ENCODE assay signal across 8 cellular contexts in the genomic region with DNA sequence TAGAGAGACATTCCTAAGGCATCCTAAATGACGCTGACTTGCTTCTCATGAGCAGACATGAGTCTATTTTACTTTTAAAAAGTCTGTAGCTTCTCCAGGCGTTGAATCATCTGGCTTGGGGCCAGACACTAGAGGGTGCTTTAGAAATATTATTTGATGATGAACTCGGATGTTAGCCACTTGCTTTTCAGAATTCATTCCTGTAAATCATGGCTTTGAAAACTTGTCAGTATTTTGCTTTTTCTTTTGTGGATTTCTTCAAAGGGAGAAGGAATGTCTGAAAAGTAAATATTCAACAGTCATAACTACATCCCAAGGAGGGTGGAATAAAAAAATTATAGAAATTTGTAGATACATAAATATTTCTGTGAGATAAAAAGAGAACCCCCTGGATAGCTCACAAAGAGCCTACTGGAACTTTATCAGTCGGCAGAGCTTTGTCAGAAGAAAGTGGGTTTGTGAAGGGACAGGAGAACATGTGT.
DNase-seq lines count a peak whose midpoint lies in the region; ATAC-seq, FAIRE-seq and TF ChIP-seq lines count a peak whose summit lies in the region.

No MANE protein-coding gene starts in this region.

- peak overlapping the region; percentile 50 to 81; a peak in 3 of 4 replicates for H3K27ac ChIP-seq in SK-N-SH (ENCODE audit: low read depth in 2 of 2, low read length in 1 of 2)
- H3K27ac ChIP-seq in substantia nigra (ENCODE audit: low read depth, low read length, poor library complexity, severe bottlenecking) = no peak overlapping the region

- TF ChIP-seq CTCF in SK-N-SH (IDR thresholded peaks at IDR 0.05) = peak; percentile 58

- ATAC-seq in left cardiac atrium (peak; percentile 55 to 60), GM21447 (IDR thresholded peaks at IDR 0.05; ENCODE audit: unreplicated experiment) (no peak), HG03135 (IDR thresholded peaks at IDR 0.05; ENCODE audit: unreplicated experiment) (no peak), HG02642 (IDR thresholded peaks at IDR 0.05; ENCODE audit: poor library complexity, unreplicated experiment) (no peak), HG03196 (IDR thresholded peaks at IDR 0.05; ENCODE audit: unreplicated experiment) (no peak)

- H3K4me2 ChIP-seq in SK-N-SH = peak overlapping the region; percentile 25; the same call in 1 of the 2 replicates

- no peak overlapping the region for H2AFZ ChIP-seq in SK-N-SH (ENCODE audit: low read depth)

- no peaks in the 10 kb centered on the region for H3K9me2 ChIP-seq in SK-N-SH

- H3K9me3 ChIP-seq in SK-N-SH = no peaks in the 10 kb centered on the region

- no peaks in the 10 kb centered on the region for H3K36me3 ChIP-seq in SK-N-SH (replicated peaks in 1 of 2; ENCODE audit: control insufficient read depth in 1 of 2, insufficient read depth in 2 of 2, low read length in 1 of 2)

- peaks cover 4 to 42% of the 10 kb centered on the region in 2 experiments for H3K4me1 ChIP-seq in SK-N-SH (ENCODE audit: control insufficient read depth in 1 of 2, insufficient read depth in 2 of 2, low read depth in 1 of 2, low read length in 1 of 2)

- no peak overlapping the region for H3K4me3 ChIP-seq in SK-N-SH (ENCODE audit: low read depth in 2 of 2, low read length in 1 of 2)

- POLR2A ChIA-PET in SK-N-SH (lab: Yijun Ruan, JAX) = no interaction called here

- peaks cover 38% of the 10 kb centered on the region for H3F3A ChIP-seq in SK-N-SH (replicated peaks; ENCODE audit: insufficient read depth)

- intact Hi-C loops in left cardiac atrium (cut with DNase I) = loop anchor here in 1 of 2 donors (10.0 kb wide), 1 partner anchor 367 kb away; a partner anchor contains a TSS

- DNase-seq in HTR-8/SVneo (ENCODE audit: insufficient read length, low spot score) (peak; percentile 48), SK-N-SH (no peak), left cardiac atrium (peak; percentile 81), substantia nigra (lab: John Stamatoyannopoulos, UW) (peak in 29 of 49 donors; percentile 1 to 49 (median 19))

- 7% methylated on average over 4 of the region's 4 CpGs for WGBS in SK-N-SH (ENCODE audit: low lambda C conversion rate)

- FAIRE-seq in HTR-8/SVneo (lab: Jason Lieb, UNC) = no peak

- no peaks in the 10 kb centered on the region for H3K79me2 ChIP-seq in SK-N-SH (ENCODE audit: insufficient read depth)

- H4K20me1 ChIP-seq in SK-N-SH (ENCODE audit: insufficient read depth) = no peaks in the 10 kb centered on the region

- H3K27me3 ChIP-seq in SK-N-SH (ENCODE audit: insufficient read depth) = no peaks in the 10 kb centered on the region

- TF ChIP-seq RAD21 in SK-N-SH (IDR thresholded peaks at IDR 0.05; ENCODE audit: low read length) = peak; percentile 53

- peak overlapping the region; percentile 42; the same call in 1 of the 2 replicates for H3K9ac ChIP-seq in SK-N-SH

- CTCF ChIA-PET in SK-N-SH (lab: Yijun Ruan, JAX) = no interaction called here

- TF ChIP-seq EP300 in SK-N-SH (IDR thresholded peaks at IDR 0.05; ENCODE audit: borderline replicate concordance in 1 of 2, low read depth in 1 of 2, low read length in 1 of 2) = peak in 1 of 2 experiments; percentile 82; a peak in 1 of 4 replicates

TF ChIP-seq in SK-N-SH, 30 proteins besides CTCF, POLR2A, EP300 and RAD21 (continues in another document):
- TF ChIP-seq RCOR1 (IDR thresholded peaks at IDR 0.05; ENCODE audit: low read length) (no peak), SMC3 (IDR thresholded peaks at IDR 0.05; ENCODE audit: low read depth, low read length) (no peak; the same call in 1 of the 2 replicates), FOXJ3 (CRISPR knock-in tag; IDR thresholded peaks at IDR 0.05) (no peak), TCF12 (IDR thresholded peaks at IDR 0.05) (peak; percentile 86), CHD2 (IDR thresholded peaks at IDR 0.05; ENCODE audit: low read length, partially characterized antibody) (no peak), TEAD4 (IDR thresholded peaks at IDR 0.05; ENCODE audit: borderline replicate concordance, insufficient read depth) (peak; percentile 58; the same call in 1 of the 2 replicates), FOXM1 (IDR thresholded peaks at IDR 0.05; ENCODE audit: low read depth) (no peak), YY1 (IDR thresholded peaks at IDR 0.05; ENCODE audit: low read depth) (no peak), GABPA (IDR thresholded peaks at IDR 0.05; ENCODE audit: low read depth) (no peak), ELF1 (IDR thresholded peaks at IDR 0.05) (no peak), SIN3A (IDR thresholded peaks at IDR 0.05; ENCODE audit: borderline replicate concordance, low read depth, low read length) (no peak), FOSL2 (IDR thresholded peaks at IDR 0.05; ENCODE audit: borderline replicate concordance, low read depth) (peak; percentile 95), NRF1 (IDR thresholded peaks at IDR 0.05; ENCODE audit: low read depth, low read length) (no peak), NFIC (IDR thresholded peaks at IDR 0.05; ENCODE audit: borderline replicate concordance) (peak; percentile 100), TAF1 (IDR thresholded peaks at IDR 0.05; ENCODE audit: borderline replicate concordance, low read depth, low read length) (no peak), EZH2phosphoT487 (IDR thresholded peaks at IDR 0.05; ENCODE audit: borderline replicate concordance, low read depth) (no peak), RFX5 (IDR thresholded peaks at IDR 0.05; ENCODE audit: low read length) (no peak)
- TF ChIP-seq, protein P1, sequence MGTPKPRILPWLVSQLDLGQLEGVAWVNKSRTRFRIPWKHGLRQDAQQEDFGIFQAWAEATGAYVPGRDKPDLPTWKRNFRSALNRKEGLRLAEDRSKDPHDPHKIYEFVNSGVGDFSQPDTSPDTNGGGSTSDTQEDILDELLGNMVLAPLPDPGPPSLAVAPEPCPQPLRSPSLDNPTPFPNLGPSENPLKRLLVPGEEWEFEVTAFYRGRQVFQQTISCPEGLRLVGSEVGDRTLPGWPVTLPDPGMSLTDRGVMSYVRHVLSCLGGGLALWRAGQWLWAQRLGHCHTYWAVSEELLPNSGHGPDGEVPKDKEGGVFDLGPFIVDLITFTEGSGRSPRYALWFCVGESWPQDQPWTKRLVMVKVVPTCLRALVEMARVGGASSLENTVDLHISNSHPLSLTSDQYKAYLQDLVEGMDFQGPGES (IDR thresholded peaks at IDR 0.05; ENCODE audit: low read depth, low read length) = no peak
- TF ChIP-seq, protein P2, sequence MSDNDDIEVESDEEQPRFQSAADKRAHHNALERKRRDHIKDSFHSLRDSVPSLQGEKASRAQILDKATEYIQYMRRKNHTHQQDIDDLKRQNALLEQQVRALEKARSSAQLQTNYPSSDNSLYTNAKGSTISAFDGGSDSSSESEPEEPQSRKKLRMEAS (IDR thresholded peaks at IDR 0.05; ENCODE audit: low read depth) = peak; percentile 57; the same call in 1 of the 2 replicates
- TF ChIP-seq, protein P3, sequence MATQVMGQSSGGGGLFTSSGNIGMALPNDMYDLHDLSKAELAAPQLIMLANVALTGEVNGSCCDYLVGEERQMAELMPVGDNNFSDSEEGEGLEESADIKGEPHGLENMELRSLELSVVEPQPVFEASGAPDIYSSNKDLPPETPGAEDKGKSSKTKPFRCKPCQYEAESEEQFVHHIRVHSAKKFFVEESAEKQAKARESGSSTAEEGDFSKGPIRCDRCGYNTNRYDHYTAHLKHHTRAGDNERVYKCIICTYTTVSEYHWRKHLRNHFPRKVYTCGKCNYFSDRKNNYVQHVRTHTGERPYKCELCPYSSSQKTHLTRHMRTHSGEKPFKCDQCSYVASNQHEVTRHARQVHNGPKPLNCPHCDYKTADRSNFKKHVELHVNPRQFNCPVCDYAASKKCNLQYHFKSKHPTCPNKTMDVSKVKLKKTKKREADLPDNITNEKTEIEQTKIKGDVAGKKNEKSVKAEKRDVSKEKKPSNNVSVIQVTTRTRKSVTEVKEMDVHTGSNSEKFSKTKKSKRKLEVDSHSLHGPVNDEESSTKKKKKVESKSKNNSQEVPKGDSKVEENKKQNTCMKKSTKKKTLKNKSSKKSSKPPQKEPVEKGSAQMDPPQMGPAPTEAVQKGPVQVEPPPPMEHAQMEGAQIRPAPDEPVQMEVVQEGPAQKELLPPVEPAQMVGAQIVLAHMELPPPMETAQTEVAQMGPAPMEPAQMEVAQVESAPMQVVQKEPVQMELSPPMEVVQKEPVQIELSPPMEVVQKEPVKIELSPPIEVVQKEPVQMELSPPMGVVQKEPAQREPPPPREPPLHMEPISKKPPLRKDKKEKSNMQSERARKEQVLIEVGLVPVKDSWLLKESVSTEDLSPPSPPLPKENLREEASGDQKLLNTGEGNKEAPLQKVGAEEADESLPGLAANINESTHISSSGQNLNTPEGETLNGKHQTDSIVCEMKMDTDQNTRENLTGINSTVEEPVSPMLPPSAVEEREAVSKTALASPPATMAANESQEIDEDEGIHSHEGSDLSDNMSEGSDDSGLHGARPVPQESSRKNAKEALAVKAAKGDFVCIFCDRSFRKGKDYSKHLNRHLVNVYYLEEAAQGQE (IDR thresholded peaks at IDR 0.05; ENCODE audit: low read depth, low read length) = 0 out of 2 replicates have a peak, but pooled peaks have one; percentile 27
- TF ChIP-seq, protein P4, sequence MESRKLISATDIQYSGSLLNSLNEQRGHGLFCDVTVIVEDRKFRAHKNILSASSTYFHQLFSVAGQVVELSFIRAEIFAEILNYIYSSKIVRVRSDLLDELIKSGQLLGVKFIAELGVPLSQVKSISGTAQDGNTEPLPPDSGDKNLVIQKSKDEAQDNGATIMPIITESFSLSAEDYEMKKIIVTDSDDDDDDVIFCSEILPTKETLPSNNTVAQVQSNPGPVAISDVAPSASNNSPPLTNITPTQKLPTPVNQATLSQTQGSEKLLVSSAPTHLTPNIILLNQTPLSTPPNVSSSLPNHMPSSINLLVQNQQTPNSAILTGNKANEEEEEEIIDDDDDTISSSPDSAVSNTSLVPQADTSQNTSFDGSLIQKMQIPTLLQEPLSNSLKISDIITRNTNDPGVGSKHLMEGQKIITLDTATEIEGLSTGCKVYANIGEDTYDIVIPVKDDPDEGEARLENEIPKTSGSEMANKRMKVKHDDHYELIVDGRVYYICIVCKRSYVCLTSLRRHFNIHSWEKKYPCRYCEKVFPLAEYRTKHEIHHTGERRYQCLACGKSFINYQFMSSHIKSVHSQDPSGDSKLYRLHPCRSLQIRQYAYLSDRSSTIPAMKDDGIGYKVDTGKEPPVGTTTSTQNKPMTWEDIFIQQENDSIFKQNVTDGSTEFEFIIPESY (IDR thresholded peaks at IDR 0.05; ENCODE audit: borderline replicate concordance, low read depth) = no peak
- TF ChIP-seq, protein P5, sequence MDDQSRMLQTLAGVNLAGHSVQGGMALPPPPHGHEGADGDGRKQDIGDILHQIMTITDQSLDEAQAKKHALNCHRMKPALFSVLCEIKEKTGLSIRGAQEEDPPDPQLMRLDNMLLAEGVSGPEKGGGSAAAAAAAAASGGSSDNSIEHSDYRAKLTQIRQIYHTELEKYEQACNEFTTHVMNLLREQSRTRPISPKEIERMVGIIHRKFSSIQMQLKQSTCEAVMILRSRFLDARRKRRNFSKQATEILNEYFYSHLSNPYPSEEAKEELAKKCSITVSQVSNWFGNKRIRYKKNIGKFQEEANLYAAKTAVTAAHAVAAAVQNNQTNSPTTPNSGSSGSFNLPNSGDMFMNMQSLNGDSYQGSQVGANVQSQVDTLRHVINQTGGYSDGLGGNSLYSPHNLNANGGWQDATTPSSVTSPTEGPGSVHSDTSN (IDR thresholded peaks at IDR 0.05) = peak; percentile 87

Comparison
In these comparisons a context has a peak if more than half of its experiments do, and no peak if none do; other contexts are left out.
1. ATAC-seq: peak in left cardiac atrium (2 of 2); none in GM21447 (single experiment), HG03135 (single experiment), HG02642 (single experiment) and HG03196 (single experiment).